ENCODE assay signal across 1 cellular context in the genomic region with DNA sequence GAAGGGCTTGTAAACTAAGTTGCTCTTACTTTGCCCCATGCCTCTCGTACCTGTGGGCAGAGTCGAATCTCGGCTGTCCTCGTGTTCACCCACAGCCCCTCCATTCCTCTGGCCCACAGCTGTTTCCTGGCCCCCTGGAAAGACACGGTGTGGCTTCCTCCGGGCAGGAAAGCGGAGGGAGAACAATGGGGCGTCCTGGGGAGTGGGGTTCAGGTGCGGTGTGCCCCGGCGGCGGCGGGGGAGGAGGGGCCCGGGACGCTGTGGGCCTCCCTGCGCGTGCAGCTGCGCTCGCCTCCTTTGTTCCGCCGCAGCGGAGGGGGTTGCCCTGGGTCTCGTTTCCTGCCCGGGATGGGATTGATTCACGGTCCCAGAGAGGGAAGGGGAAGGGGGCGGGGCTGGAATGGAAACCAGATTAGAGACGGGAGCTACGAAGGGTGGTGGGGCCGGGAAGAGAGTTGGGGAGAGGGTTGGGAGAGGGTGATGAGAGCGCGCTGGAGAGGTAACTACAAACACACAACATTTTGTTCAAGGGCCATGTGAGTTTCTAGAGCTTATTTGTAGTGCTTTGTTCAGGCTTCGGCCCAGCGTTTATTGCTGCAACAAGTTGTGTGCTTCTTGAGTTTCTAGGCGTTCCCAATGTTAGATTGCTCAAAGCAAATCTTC.
TF ChIP-seq lines count a peak whose summit lies in the region.

No MANE protein-coding gene starts in this region.

TF ChIP-seq in HepG2, 621 proteins besides CTCF, POLR2A, EP300 and RAD21 (continued from another document and continues in another):
- TF ChIP-seq, protein P1, sequence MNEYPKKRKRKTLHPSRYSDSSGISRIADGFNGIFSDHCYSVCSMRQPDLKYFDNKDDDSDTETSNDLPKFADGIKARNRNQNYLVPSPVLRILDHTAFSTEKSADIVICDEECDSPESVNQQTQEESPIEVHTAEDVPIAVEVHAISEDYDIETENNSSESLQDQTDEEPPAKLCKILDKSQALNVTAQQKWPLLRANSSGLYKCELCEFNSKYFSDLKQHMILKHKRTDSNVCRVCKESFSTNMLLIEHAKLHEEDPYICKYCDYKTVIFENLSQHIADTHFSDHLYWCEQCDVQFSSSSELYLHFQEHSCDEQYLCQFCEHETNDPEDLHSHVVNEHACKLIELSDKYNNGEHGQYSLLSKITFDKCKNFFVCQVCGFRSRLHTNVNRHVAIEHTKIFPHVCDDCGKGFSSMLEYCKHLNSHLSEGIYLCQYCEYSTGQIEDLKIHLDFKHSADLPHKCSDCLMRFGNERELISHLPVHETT (CRISPR knock-in tag; conservative IDR thresholded peaks at IDR 0.05) = 0 out of 2 replicates have a peak, but pooled peaks have one; percentile 35
- TF ChIP-seq, protein P2, sequence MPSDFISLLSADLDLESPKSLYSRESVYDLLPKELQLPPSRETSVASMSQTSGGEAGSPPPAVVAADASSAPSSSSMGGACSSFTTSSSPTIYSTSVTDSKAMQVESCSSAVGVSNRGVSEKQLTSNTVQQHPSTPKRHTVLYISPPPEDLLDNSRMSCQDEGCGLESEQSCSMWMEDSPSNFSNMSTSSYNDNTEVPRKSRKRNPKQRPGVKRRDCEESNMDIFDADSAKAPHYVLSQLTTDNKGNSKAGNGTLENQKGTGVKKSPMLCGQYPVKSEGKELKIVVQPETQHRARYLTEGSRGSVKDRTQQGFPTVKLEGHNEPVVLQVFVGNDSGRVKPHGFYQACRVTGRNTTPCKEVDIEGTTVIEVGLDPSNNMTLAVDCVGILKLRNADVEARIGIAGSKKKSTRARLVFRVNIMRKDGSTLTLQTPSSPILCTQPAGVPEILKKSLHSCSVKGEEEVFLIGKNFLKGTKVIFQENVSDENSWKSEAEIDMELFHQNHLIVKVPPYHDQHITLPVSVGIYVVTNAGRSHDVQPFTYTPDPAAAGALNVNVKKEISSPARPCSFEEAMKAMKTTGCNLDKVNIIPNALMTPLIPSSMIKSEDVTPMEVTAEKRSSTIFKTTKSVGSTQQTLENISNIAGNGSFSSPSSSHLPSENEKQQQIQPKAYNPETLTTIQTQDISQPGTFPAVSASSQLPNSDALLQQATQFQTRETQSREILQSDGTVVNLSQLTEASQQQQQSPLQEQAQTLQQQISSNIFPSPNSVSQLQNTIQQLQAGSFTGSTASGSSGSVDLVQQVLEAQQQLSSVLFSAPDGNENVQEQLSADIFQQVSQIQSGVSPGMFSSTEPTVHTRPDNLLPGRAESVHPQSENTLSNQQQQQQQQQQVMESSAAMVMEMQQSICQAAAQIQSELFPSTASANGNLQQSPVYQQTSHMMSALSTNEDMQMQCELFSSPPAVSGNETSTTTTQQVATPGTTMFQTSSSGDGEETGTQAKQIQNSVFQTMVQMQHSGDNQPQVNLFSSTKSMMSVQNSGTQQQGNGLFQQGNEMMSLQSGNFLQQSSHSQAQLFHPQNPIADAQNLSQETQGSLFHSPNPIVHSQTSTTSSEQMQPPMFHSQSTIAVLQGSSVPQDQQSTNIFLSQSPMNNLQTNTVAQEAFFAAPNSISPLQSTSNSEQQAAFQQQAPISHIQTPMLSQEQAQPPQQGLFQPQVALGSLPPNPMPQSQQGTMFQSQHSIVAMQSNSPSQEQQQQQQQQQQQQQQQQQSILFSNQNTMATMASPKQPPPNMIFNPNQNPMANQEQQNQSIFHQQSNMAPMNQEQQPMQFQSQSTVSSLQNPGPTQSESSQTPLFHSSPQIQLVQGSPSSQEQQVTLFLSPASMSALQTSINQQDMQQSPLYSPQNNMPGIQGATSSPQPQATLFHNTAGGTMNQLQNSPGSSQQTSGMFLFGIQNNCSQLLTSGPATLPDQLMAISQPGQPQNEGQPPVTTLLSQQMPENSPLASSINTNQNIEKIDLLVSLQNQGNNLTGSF (CRISPR knock-in tag; IDR thresholded peaks at IDR 0.05) = no peak
- TF ChIP-seq, protein P3, sequence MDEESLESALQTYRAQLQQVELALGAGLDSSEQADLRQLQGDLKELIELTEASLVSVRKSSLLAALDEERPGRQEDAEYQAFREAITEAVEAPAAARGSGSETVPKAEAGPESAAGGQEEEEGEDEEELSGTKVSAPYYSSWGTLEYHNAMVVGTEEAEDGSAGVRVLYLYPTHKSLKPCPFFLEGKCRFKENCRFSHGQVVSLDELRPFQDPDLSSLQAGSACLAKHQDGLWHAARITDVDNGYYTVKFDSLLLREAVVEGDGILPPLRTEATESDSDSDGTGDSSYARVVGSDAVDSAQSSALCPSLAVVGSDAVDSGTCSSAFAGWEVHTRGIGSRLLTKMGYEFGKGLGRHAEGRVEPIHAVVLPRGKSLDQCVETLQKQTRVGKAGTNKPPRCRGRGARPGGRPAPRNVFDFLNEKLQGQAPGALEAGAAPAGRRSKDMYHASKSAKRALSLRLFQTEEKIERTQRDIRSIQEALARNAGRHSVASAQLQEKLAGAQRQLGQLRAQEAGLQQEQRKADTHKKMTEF (CRISPR knock-in tag; IDR thresholded peaks at IDR 0.05) = peak; percentile 65; the same call in 1 of the 2 replicates
- no peak; the same call in 1 of the 2 replicates for TF ChIP-seq ZNF563 (CRISPR knock-in tag; IDR thresholded peaks at IDR 0.05)
- TF ChIP-seq ZNF296 (CRISPR knock-in tag; conservative IDR thresholded peaks at IDR 0.05) = no peak
- 0 out of 2 replicates have a peak, but pooled peaks have one; percentile 67 for TF ChIP-seq HOXA7 (CRISPR knock-in tag; IDR thresholded peaks at IDR 0.05)
- no peak for TF ChIP-seq RAD51 (IDR thresholded peaks at IDR 0.05; ENCODE audit: borderline replicate concordance)
- 0 out of 2 replicates have a peak, but pooled peaks have one; percentile 40 for TF ChIP-seq MEIS2 (CRISPR knock-in tag; IDR thresholded peaks at IDR 0.05)
- TF ChIP-seq ZNF781 (CRISPR knock-in tag; IDR thresholded peaks at IDR 0.05; ENCODE audit: borderline replicate concordance, not compliant biosample characterization) = peak; percentile 60
- peak; percentile 80; the same call in 1 of the 2 replicates for TF ChIP-seq MYNN (CRISPR knock-in tag; IDR thresholded peaks at IDR 0.05; ENCODE audit: low read depth)
- no peak for TF ChIP-seq NR2F1 (CRISPR knock-in tag; IDR thresholded peaks at IDR 0.05)
- TF ChIP-seq ZMYM3 (CRISPR knock-in tag; IDR thresholded peaks at IDR 0.05) = peak; percentile 95
- TF ChIP-seq CCDC6 (CRISPR knock-in tag; IDR thresholded peaks at IDR 0.05) = no peak
- TF ChIP-seq AGO1 (IDR thresholded peaks at IDR 0.05; ENCODE audit: low read depth, low read length, poor library complexity, severe bottlenecking) = no peak
- TF ChIP-seq ZNF850 (CRISPR knock-in tag; conservative IDR thresholded peaks at IDR 0.05) = no peak
- TF ChIP-seq ZNF337 (CRISPR knock-in tag; IDR thresholded peaks at IDR 0.05; ENCODE audit: borderline replicate concordance, low read depth) = no peak
- 0 out of 2 replicates have a peak, but pooled peaks have one; percentile 64 for TF ChIP-seq ZZZ3 (CRISPR knock-in tag; IDR thresholded peaks at IDR 0.05; ENCODE audit: borderline replicate concordance)
- TF ChIP-seq SIX1 (CRISPR knock-in tag; IDR thresholded peaks at IDR 0.05; ENCODE audit: borderline replicate concordance) = no peak
- TF ChIP-seq SP4 (CRISPR knock-in tag; IDR thresholded peaks at IDR 0.05) = 0 out of 2 replicates have a peak, but pooled peaks have one; percentile 40
- no peak for TF ChIP-seq ZIK1 (CRISPR knock-in tag; IDR thresholded peaks at IDR 0.05; ENCODE audit: borderline replicate concordance, low read depth)
- TF ChIP-seq BORCS8-MEF2B (CRISPR knock-in tag; IDR thresholded peaks at IDR 0.05) = 0 out of 2 replicates have a peak, but pooled peaks have one; percentile 21
- TF ChIP-seq ZNF891 (CRISPR knock-in tag; IDR thresholded peaks at IDR 0.05) = 0 out of 2 replicates have a peak, but pooled peaks have one; percentile 39
- TF ChIP-seq HNRNPK (IDR thresholded peaks at IDR 0.05; ENCODE audit: low read depth, low read length, poor library complexity, severe bottlenecking) = peak; percentile 49
- TF ChIP-seq YEATS2 (CRISPR knock-in tag; IDR thresholded peaks at IDR 0.05; ENCODE audit: borderline replicate concordance) = peak; percentile 64; the same call in 1 of the 2 replicates
- TF ChIP-seq ZKSCAN8 (CRISPR knock-in tag; IDR thresholded peaks at IDR 0.05; ENCODE audit: borderline replicate concordance) = no peak
- peak; percentile 86 for TF ChIP-seq PHF21A (CRISPR knock-in tag; IDR thresholded peaks at IDR 0.05)
- TF ChIP-seq, protein P4, sequence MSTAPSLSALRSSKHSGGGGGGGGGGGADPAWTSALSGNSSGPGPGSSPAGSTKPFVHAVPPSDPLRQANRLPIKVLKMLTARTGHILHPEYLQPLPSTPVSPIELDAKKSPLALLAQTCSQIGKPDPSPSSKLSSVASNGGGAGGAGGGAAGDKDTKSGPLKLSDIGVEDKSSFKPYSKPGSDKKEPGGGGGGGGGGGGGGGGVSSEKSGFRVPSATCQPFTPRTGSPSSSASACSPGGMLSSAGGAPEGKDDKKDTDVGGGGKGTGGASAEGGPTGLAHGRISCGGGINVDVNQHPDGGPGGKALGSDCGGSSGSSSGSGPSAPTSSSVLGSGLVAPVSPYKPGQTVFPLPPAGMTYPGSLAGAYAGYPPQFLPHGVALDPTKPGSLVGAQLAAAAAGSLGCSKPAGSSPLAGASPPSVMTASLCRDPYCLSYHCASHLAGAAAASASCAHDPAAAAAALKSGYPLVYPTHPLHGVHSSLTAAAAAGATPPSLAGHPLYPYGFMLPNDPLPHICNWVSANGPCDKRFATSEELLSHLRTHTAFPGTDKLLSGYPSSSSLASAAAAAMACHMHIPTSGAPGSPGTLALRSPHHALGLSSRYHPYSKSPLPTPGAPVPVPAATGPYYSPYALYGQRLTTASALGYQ (CRISPR knock-in tag; IDR thresholded peaks at IDR 0.05) = no peak; the same call in 1 of the 2 replicates
- TF ChIP-seq MED1 (CRISPR knock-in tag; IDR thresholded peaks at IDR 0.05) = peak; percentile 49; the same call in 1 of the 2 replicates
- TF ChIP-seq ZNF841 (CRISPR knock-in tag; IDR thresholded peaks at IDR 0.05; ENCODE audit: borderline replicate concordance) = no peak
- TF ChIP-seq, protein P5, sequence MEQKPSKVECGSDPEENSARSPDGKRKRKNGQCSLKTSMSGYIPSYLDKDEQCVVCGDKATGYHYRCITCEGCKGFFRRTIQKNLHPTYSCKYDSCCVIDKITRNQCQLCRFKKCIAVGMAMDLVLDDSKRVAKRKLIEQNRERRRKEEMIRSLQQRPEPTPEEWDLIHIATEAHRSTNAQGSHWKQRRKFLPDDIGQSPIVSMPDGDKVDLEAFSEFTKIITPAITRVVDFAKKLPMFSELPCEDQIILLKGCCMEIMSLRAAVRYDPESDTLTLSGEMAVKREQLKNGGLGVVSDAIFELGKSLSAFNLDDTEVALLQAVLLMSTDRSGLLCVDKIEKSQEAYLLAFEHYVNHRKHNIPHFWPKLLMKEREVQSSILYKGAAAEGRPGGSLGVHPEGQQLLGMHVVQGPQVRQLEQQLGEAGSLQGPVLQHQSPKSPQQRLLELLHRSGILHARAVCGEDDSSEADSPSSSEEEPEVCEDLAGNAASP (CRISPR knock-in tag; IDR thresholded peaks at IDR 0.05; ENCODE audit: borderline replicate concordance) = peak; percentile 50; the same call in 1 of the 2 replicates
- TF ChIP-seq ZNF496 (CRISPR knock-in tag; IDR thresholded peaks at IDR 0.05; ENCODE audit: insufficient replicate concordance) = no peak
- TF ChIP-seq LCORL (IDR thresholded peaks at IDR 0.05) = no peak
- TF ChIP-seq LCORL (CRISPR knock-in tag; IDR thresholded peaks at IDR 0.05) = peak; percentile 95
- TF ChIP-seq XBP1 (CRISPR knock-in tag; IDR thresholded peaks at IDR 0.05) = no peak
- peak; percentile 77 for TF ChIP-seq HDAC2 (CRISPR knock-in tag; IDR thresholded peaks at IDR 0.05)
- TF ChIP-seq, protein P6, sequence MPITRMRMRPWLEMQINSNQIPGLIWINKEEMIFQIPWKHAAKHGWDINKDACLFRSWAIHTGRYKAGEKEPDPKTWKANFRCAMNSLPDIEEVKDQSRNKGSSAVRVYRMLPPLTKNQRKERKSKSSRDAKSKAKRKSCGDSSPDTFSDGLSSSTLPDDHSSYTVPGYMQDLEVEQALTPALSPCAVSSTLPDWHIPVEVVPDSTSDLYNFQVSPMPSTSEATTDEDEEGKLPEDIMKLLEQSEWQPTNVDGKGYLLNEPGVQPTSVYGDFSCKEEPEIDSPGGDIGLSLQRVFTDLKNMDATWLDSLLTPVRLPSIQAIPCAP (CRISPR knock-in tag; IDR thresholded peaks at IDR 0.05; ENCODE audit: low read depth) = no peak
- no peak; the same call in 1 of the 2 replicates for TF ChIP-seq ADNP (CRISPR knock-in tag; IDR thresholded peaks at IDR 0.05)
- no peak for TF ChIP-seq BCL6 (CRISPR knock-in tag; IDR thresholded peaks at IDR 0.05)
- TF ChIP-seq, protein P7, sequence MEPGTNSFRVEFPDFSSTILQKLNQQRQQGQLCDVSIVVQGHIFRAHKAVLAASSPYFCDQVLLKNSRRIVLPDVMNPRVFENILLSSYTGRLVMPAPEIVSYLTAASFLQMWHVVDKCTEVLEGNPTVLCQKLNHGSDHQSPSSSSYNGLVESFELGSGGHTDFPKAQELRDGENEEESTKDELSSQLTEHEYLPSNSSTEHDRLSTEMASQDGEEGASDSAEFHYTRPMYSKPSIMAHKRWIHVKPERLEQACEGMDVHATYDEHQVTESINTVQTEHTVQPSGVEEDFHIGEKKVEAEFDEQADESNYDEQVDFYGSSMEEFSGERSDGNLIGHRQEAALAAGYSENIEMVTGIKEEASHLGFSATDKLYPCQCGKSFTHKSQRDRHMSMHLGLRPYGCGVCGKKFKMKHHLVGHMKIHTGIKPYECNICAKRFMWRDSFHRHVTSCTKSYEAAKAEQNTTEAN (CRISPR knock-in tag; conservative IDR thresholded peaks at IDR 0.05) = no peak
- peak; percentile 61; the same call in 1 of the 2 replicates for TF ChIP-seq SMYD3 (CRISPR knock-in tag; IDR thresholded peaks at IDR 0.05)
- TF ChIP-seq, protein P8, sequence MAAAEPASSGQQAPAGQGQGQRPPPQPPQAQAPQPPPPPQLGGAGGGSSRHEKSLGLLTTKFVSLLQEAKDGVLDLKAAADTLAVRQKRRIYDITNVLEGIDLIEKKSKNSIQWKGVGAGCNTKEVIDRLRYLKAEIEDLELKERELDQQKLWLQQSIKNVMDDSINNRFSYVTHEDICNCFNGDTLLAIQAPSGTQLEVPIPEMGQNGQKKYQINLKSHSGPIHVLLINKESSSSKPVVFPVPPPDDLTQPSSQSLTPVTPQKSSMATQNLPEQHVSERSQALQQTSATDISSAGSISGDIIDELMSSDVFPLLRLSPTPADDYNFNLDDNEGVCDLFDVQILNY (CRISPR knock-in tag; conservative IDR thresholded peaks at IDR 0.05) = no peak
- TF ChIP-seq POGZ (CRISPR knock-in tag; IDR thresholded peaks at IDR 0.05) = peak; percentile 82
- peak; percentile 73; the same call in 1 of the 2 replicates for TF ChIP-seq ERF (CRISPR knock-in tag; IDR thresholded peaks at IDR 0.05)
- TF ChIP-seq FOXO1 (CRISPR knock-in tag; IDR thresholded peaks at IDR 0.05) = peak; percentile 72
- no peak for TF ChIP-seq NPAS2 (CRISPR knock-in tag; IDR thresholded peaks at IDR 0.05; ENCODE audit: borderline replicate concordance)
- TF ChIP-seq ZFP37 (CRISPR knock-in tag; IDR thresholded peaks at IDR 0.05; ENCODE audit: borderline replicate concordance) = no peak
- 0 out of 2 replicates have a peak, but pooled peaks have one; percentile 52 for TF ChIP-seq ZSCAN9 (CRISPR knock-in tag; IDR thresholded peaks at IDR 0.05; ENCODE audit: borderline replicate concordance)
- no peak for TF ChIP-seq GPN1 (CRISPR knock-in tag; IDR thresholded peaks at IDR 0.05; ENCODE audit: borderline replicate concordance)
